In the genomic region with DNA sequence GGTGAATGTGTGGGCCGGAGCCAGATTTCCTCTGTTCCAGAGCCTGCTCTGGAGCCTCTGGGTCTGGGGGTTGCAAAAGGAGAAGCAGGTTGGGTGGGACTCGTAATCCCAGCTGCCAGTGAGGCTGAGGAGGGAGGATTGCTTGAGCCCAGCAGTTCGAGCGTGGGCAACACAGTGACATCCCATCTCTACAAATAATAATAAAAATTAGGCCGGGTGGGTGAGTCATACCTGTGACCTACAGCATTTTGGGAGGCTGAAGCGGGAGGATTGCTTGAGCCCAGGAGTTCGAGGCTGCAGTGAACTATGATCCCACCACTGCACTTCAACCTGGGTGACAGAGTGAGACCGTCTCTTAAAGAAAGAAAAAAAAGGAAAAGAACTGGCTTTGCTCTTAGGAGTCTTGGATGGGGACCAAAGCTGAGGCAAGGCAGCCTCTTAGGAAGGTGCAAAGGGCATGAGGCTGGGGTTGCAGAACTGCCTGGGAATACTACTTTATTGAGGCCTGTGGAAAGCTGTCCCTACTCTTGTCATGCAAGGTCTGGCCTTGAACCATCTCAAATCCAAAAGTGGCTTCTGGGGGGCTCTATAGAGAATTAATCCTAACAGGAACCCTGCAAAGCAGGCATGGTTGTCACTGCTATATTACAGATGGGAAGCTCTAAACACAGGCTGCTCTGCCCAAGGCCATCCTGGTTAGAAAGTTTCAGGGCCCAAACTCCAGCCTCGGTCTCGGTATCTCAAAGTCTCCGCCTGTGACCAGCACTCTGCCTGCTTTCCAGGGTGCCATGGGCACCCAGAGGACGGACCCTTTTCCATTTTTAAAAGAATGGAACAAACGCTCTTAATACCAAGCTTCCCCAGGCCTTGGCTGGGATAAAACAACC, we compare ENCODE assay signal across 1 cellular context.
A peak's percentile ranks its signal among the peaks of the same experiment; 100 is the strongest.
TF ChIP-seq lines count a peak whose summit lies in the region.

No MANE protein-coding gene starts in this region.

TF ChIP-seq in GM12878, 131 proteins besides CTCF, POLR2A, EP300 and RAD21:
- TF ChIP-seq, protein P1, sequence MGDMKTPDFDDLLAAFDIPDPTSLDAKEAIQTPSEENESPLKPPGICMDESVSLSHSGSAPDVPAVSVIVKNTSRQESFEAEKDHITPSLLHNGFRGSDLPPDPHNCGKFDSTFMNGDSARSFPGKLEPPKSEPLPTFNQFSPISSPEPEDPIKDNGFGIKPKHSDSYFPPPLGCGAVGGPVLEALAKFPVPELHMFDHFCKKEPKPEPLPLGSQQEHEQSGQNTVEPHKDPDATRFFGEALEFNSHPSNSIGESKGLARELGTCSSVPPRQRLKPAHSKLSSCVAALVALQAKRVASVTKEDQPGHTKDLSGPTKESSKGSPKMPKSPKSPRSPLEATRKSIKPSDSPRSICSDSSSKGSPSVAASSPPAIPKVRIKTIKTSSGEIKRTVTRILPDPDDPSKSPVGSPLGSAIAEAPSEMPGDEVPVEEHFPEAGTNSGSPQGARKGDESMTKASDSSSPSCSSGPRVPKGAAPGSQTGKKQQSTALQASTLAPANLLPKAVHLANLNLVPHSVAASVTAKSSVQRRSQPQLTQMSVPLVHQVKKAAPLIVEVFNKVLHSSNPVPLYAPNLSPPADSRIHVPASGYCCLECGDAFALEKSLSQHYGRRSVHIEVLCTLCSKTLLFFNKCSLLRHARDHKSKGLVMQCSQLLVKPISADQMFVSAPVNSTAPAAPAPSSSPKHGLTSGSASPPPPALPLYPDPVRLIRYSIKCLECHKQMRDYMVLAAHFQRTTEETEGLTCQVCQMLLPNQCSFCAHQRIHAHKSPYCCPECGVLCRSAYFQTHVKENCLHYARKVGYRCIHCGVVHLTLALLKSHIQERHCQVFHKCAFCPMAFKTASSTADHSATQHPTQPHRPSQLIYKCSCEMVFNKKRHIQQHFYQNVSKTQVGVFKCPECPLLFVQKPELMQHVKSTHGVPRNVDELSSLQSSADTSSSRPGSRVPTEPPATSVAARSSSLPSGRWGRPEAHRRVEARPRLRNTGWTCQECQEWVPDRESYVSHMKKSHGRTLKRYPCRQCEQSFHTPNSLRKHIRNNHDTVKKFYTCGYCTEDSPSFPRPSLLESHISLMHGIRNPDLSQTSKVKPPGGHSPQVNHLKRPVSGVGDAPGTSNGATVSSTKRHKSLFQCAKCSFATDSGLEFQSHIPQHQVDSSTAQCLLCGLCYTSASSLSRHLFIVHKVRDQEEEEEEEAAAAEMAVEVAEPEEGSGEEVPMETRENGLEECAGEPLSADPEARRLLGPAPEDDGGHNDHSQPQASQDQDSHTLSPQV (IDR thresholded peaks at IDR 0.05), result no peak
- 0 out of 2 replicates have a peak, but pooled peaks have one; percentile 2 for TF ChIP-seq RB1 (IDR thresholded peaks at IDR 0.05; ENCODE audit: borderline replicate concordance)
- TF ChIP-seq CREM (IDR thresholded peaks at IDR 0.05; ENCODE audit: low read depth), result 0 out of 2 replicates have a peak, but pooled peaks have one; percentile 1
- TF ChIP-seq, protein P2, sequence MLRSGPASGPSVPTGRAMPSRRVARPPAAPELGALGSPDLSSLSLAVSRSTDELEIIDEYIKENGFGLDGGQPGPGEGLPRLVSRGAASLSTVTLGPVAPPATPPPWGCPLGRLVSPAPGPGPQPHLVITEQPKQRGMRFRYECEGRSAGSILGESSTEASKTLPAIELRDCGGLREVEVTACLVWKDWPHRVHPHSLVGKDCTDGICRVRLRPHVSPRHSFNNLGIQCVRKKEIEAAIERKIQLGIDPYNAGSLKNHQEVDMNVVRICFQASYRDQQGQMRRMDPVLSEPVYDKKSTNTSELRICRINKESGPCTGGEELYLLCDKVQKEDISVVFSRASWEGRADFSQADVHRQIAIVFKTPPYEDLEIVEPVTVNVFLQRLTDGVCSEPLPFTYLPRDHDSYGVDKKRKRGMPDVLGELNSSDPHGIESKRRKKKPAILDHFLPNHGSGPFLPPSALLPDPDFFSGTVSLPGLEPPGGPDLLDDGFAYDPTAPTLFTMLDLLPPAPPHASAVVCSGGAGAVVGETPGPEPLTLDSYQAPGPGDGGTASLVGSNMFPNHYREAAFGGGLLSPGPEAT (IDR thresholded peaks at IDR 0.05; ENCODE audit: low read depth), result no peak
- 0 out of 2 replicates have a peak, but pooled peaks have one; percentile 6 for TF ChIP-seq NR2F1 (conservative IDR thresholded peaks at IDR 0.05)
